1 cellular context compared by ENCODE assay signal in the genomic region with DNA sequence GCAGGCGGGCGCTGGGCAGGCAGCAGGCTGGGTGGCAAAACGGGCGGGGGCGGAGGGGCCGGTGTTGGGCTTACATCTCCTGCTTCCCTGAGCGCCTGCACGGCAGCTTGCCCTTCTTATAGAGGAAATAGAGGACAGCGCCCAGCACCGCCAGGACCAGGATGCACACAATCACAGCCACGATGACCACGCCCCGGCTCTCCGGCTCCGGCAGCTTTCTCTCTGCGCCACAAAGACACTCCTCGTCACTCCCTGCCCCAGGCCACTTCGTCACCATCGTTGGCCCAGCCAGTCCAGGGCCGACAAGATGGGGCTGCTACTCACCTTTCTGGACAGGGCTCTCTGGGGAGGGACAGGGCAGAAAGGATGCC.
TF ChIP-seq lines count a peak whose summit lies in the region.

No MANE protein-coding gene starts in this region.

TF ChIP-seq in K562, 482 proteins besides CTCF, POLR2A, EP300 and RAD21:
- TF ChIP-seq ZZZ3 (IDR thresholded peaks at IDR 0.05) (no peak), POLR2G (IDR thresholded peaks at IDR 0.05; ENCODE audit: low read depth, low read length) (peak; percentile 32; the same call in 1 of the 2 replicates)
